ENCODE assay signal across 18 cellular contexts in genomic region chr6:111469543-111469942, GRCh38. TPM values are rescaled to one million over a fixed set of nuclear protein-coding genes. Genes with fewer than 3 reads are reported as not detected.
DNase-seq lines count a peak whose midpoint lies in the region; ATAC-seq, FAIRE-seq and TF ChIP-seq lines count a peak whose summit lies in the region.
"Had no signal": no experiment of that assay in that cellular context is flagged by ENCODE, and none has a peak within 500 bp of the region (broad histone marks: within the 10 kb centered on the region; RNA-seq: fewer than 3 reads in every experiment).

No MANE protein-coding gene starts in this region.

- TF ChIP-seq POLR2A in HepG2 (IDR thresholded peaks at IDR 0.05; ENCODE audit: insufficient read depth in 1 of 2, low read depth in 2 of 2, low read length in 2 of 2) (no peak), right lobe of liver (IDR thresholded peaks at IDR 0.05) (no peak), adrenal gland (IDR thresholded peaks at IDR 0.05) (no peak)

- no peaks in the 10 kb centered on the region for H3K27me3 ChIP-seq in HepG2 (ENCODE audit: control insufficient read depth in 1 of 2, insufficient read depth in 2 of 2, low read length in 2 of 2)
- no peaks in the 10 kb centered on the region for H3K27me3 ChIP-seq in right lobe of liver
- H3K27me3 ChIP-seq in adrenal gland = no peaks in the 10 kb centered on the region
- H3K27me3 ChIP-seq: right atrium auricular region, vagina had no signal

- H2AFZ ChIP-seq in HepG2 (ENCODE audit: low read length) = no peak overlapping the region

- intact Hi-C loops in HepG2 (cut with micrococcal nuclease; ENCODE audit: unreplicated experiment) = no loop called here
- intact Hi-C loops in right lobe of liver (cut with DNase I) = no loop called here
- intact Hi-C loops in adrenal gland (cut with DNase I) = no loop called here

- WGBS in HepG2 (ENCODE audit: low lambda C conversion rate) = 98% methylated on average over 5 of the region's 5 CpGs
- 94% methylated on average over 5 of the region's 5 CpGs for WGBS in right lobe of liver (ENCODE audit: insufficient coverage, low coverage, low lambda C conversion rate, missing lambda C conversion rate)
- 94 to 96% (median 95%) methylated on average over 3 to 5 of the region's 5 CpGs for WGBS in adrenal gland, 4 donors

- no peak for DNase-seq in HepG2 (ENCODE audit: low spot score)
- no peak for DNase-seq in right lobe of liver
- DNase-seq in chondrocyte (ENCODE audit: low spot score) = no peak
- DNase-seq in memory B cell (ENCODE audit: low spot score in 2 of 2) = no peak
- no peak for DNase-seq in adrenal gland
- no peak for DNase-seq in NK-92 (lab: John Stamatoyannopoulos, UW; ENCODE audit: unreplicated experiment)
- DNase-seq in G401 (ENCODE audit: low spot score) = no peak
- DNase-seq: activated CD4-positive, alpha-beta T cell treated with anti-CD3 and anti-CD28 coated beads for 48 hours; activated CD8-positive, alpha-beta memory T cell treated with anti-CD3 and anti-CD28 coated beads, Interleukin-2, amount 50 U/mL, for 4 hours; activated naive CD4-positive, alpha-beta T cell treated with anti-CD3 and anti-CD28 coated beads, Interleukin-2, amount 10 ng/mL, durations not matched to agents 7 days and 5 days; H9; NCI-H1436 had no signal

- TF ChIP-seq EP300 in HepG2 (IDR thresholded peaks at IDR 0.05; ENCODE audit: low read depth in 2 of 2, low read length in 2 of 2) (no peak), HepG2 (CRISPR knock-in tag; IDR thresholded peaks at IDR 0.05; ENCODE audit: borderline replicate concordance) (no peak)

- POLR2A ChIA-PET in HepG2 (lab: Yijun Ruan, JAX) = interaction anchor here (0.7 kb wide), 1 partner anchor 14 kb away, joined by 4 read pairs; the partner anchor contains the start of gene REV3L

- H3K27me3 Mint-ChIP-seq in chondrocyte (ENCODE audit: low read depth) = no peaks in the 10 kb centered on the region
- no peaks in the 10 kb centered on the region for H3K27me3 Mint-ChIP-seq in memory B cell
- H3K27me3 Mint-ChIP-seq: activated naive CD4-positive, alpha-beta T cell treated with anti-CD3 and anti-CD28 coated beads, Interleukin-2, amount 10 ng/mL, durations not matched to agents 7 days and 5 days; dendritic cell treated with granulocyte-macrophage colony-stimulating factor and Interleukin-4, amounts not matched to agents 40 ng/mL and 50 ng/mL, for 4 days; stimulated activated naive CD8-positive, alpha-beta T cell treated with anti-CD3 and anti-CD28 coated beads, Interleukin-15, Interleukin-2, amounts not matched to agents 100 ng/mL and 50 ng/mL, for 24 hours had no signal

- H3K4me1 Mint-ChIP-seq in chondrocyte (ENCODE audit: low read depth) (peaks cover 55% of the 10 kb centered on the region), memory B cell (peaks cover 20% of the 10 kb centered on the region)

- BruUV-seq in HepG2 (replicated peaks; lab: Mats Ljungman, UMichigan) = no TSS peak

- H3K4me3 ChIP-seq in HepG2 (replicated peaks in 1 of 3; ENCODE audit: insufficient read depth in 1 of 3, low read depth in 2 of 3, low read length in 3 of 3) (no peak overlapping the region), right lobe of liver (no peak overlapping the region), adrenal gland (no peak overlapping the region)
- H3K4me3 ChIP-seq: right atrium auricular region, vagina had no signal

- peaks cover 73% of the 10 kb centered on the region for H3K79me2 ChIP-seq in HepG2 (ENCODE audit: insufficient read depth, low read length)

- H3K9me3 Mint-ChIP-seq in chondrocyte (ENCODE audit: low read depth) = no peaks in the 10 kb centered on the region
- no peaks in the 10 kb centered on the region for H3K9me3 Mint-ChIP-seq in memory B cell
- H3K9me3 Mint-ChIP-seq: activated naive CD4-positive, alpha-beta T cell treated with anti-CD3 and anti-CD28 coated beads, Interleukin-2, amount 10 ng/mL, durations not matched to agents 7 days and 5 days; dendritic cell treated with granulocyte-macrophage colony-stimulating factor and Interleukin-4, amounts not matched to agents 40 ng/mL and 50 ng/mL, for 4 days; H9; neural crest cell; stimulated activated naive CD8-positive, alpha-beta T cell treated with anti-CD3 and anti-CD28 coated beads, Interleukin-15, Interleukin-2, amounts not matched to agents 100 ng/mL and 50 ng/mL, for 24 hours had no signal

- in situ Hi-C loops in HepG2 (cut with HindIII; ENCODE audit: extremely low pct_ligation_motif_present, low pct_unique_long_range_greater_than_20kb) (no loop called here), G401 (cut with HindIII; ENCODE audit: low sequenced_read_pairs) (no loop called here)

- H3K4me3 Mint-ChIP-seq in chondrocyte (ENCODE audit: unreplicated experiment) (no peak overlapping the region), memory B cell (no peak overlapping the region)
- H3K4me3 Mint-ChIP-seq: activated naive CD4-positive, alpha-beta T cell treated with anti-CD3 and anti-CD28 coated beads, Interleukin-2, amount 10 ng/mL, durations not matched to agents 7 days and 5 days; dendritic cell treated with granulocyte-macrophage colony-stimulating factor and Interleukin-4, amounts not matched to agents 40 ng/mL and 50 ng/mL, for 4 days; H9; neural crest cell; stimulated activated naive CD8-positive, alpha-beta T cell treated with anti-CD3 and anti-CD28 coated beads, Interleukin-15, Interleukin-2, amounts not matched to agents 100 ng/mL and 50 ng/mL, for 24 hours had no signal

- H3K27ac Mint-ChIP-seq in chondrocyte (ENCODE audit: unreplicated experiment) (peak overlapping the region; percentile 2), memory B cell (peak overlapping the region; percentile 49)
- H3K27ac Mint-ChIP-seq: activated naive CD4-positive, alpha-beta T cell treated with anti-CD3 and anti-CD28 coated beads, Interleukin-2, amount 10 ng/mL, durations not matched to agents 7 days and 5 days; dendritic cell treated with granulocyte-macrophage colony-stimulating factor and Interleukin-4, amounts not matched to agents 40 ng/mL and 50 ng/mL, for 4 days; H9; stimulated activated naive CD8-positive, alpha-beta T cell treated with anti-CD3 and anti-CD28 coated beads, Interleukin-15, Interleukin-2, amounts not matched to agents 100 ng/mL and 50 ng/mL, for 24 hours had no signal

- H3K27ac ChIP-seq in HepG2 (ENCODE audit: extremely low read length, insufficient read depth, low read length) (no peak overlapping the region), right lobe of liver (no peak overlapping the region), temporal lobe (ENCODE audit: low read depth, low read length) (peak overlapping the region; percentile 22), adrenal gland (no peak overlapping the region)
- H3K27ac ChIP-seq: right atrium auricular region, vagina had no signal

- no peak for FAIRE-seq in HepG2 (lab: Jason Lieb, UNC)

- ATAC-seq in HepG2 (peak; percentile 40; the same call in 2 of the 3 replicates), right lobe of liver (no peak), memory B cell (ENCODE audit: low read depth) (no peak)

- peaks cover 14% of the 10 kb centered on the region for H3K4me1 ChIP-seq in HepG2 (ENCODE audit: insufficient read depth, low read length)
- no peaks in the 10 kb centered on the region for H3K4me1 ChIP-seq in right lobe of liver
- H3K4me1 ChIP-seq in adrenal gland (replicated peaks in 1 of 2) = peaks cover 0 to 15% of the 10 kb centered on the region in 2 donors

- H3K36me3 ChIP-seq in HepG2 (replicated peaks in 1 of 2; ENCODE audit: control insufficient read depth in 1 of 2, insufficient read depth in 2 of 2, low read length in 2 of 2) (peaks cover 2 to 3% of the 10 kb centered on the region in 2 experiments; a peak in 2 of 5 replicates), right lobe of liver (no peaks in the 10 kb centered on the region), adrenal gland (replicated peaks in 1 of 2) (no peaks in the 10 kb centered on the region)
- H3K36me3 ChIP-seq: vagina had no signal

- CTCF ChIA-PET in HepG2 (lab: Yijun Ruan, JAX; ENCODE audit: low intra/inter-chr PET ratio, low total read pairs) = no interaction called here

- H3K36me3 Mint-ChIP-seq in chondrocyte (ENCODE audit: low read depth) (no peaks in the 10 kb centered on the region), memory B cell (no peaks in the 10 kb centered on the region)

- TF ChIP-seq RAD21 in HepG2 (CRISPR knock-in tag; IDR thresholded peaks at IDR 0.05) = no peak

- no peak for TF ChIP-seq CTCF in HepG2 (CRISPR knock-in tag; IDR thresholded peaks at IDR 0.05)
- no peak for TF ChIP-seq CTCF in right lobe of liver (IDR thresholded peaks at IDR 0.05)
- no peak for TF ChIP-seq CTCF in chondrocyte (IDR thresholded peaks at IDR 0.05)
- TF ChIP-seq CTCF in adrenal gland (IDR thresholded peaks at IDR 0.05) = no peak

- no peak overlapping the region for H3K9ac ChIP-seq in HepG2 (ENCODE audit: insufficient read depth, low read depth, low read length)

- no peaks in the 10 kb centered on the region for H3K9me3 ChIP-seq in HepG2 (ENCODE audit: low read length)
- H3K9me3 ChIP-seq in right lobe of liver = no peaks in the 10 kb centered on the region
- no peaks in the 10 kb centered on the region for H3K9me3 ChIP-seq in adrenal gland (replicated peaks in 1 of 3)
- H3K9me3 ChIP-seq: right atrium auricular region, vagina had no signal

- H4K20me1 ChIP-seq in HepG2 (ENCODE audit: insufficient read depth, low read length) = no peaks in the 10 kb centered on the region; the same call in 1 of the 2 replicates

- no peak overlapping the region for H3K4me2 ChIP-seq in HepG2 (ENCODE audit: low read depth, low read length)

RNA-seq across cellular contexts. Expression of gene REV3L, which starts 13.5 kb away (rescaled TPM):
- total RNA-seq in HepG2 (2016; rRNA removed; fragmentation: Illumina TruSeq; extraction: Trizol) = 31.3 and 48.0 TPM in 2 replicates
- total RNA-seq in HepG2 (2016; cell fraction: cytosol; rRNA removed; fragmentation: Illumina TruSeq; extraction: Trizol; ENCODE audit: low read depth) = 90.3 and 96.9 TPM in 2 replicates
- total RNA-seq in HepG2 (2016; cell fraction: insoluble cytoplasmic fraction; rRNA removed; fragmentation: Illumina TruSeq; extraction: Trizol) = 31.5 and 50.9 TPM in 2 replicates
- total RNA-seq in HepG2 (2016; cell fraction: membrane; rRNA removed; fragmentation: Illumina TruSeq; extraction: Trizol) = 39.0 and 57.5 TPM in 2 replicates
- 75.6 and 80.9 TPM in 2 replicates for total RNA-seq in HepG2 (2016; cell fraction: nucleus; rRNA removed; fragmentation: Illumina TruSeq; extraction: Trizol)
- 11.3 and 12.8 TPM in 2 replicates for polyA plus RNA-seq in HepG2 (2011; rRNA removed)
- polyA plus RNA-seq in HepG2 (2011; cell fraction: cytosol; rRNA removed) = 5.3 and 8.5 TPM in 2 replicates
- 7.9 and 9.3 TPM in 2 replicates for polyA plus RNA-seq in HepG2 (2011; cell fraction: nucleus; rRNA removed)
- 10.5 and 11.7 TPM in 2 replicates for polyA plus RNA-seq in HepG2 (2012)
- polyA plus RNA-seq in HepG2 (2016; cell fraction: cytosol; fragmentation: Illumina TruSeq; extraction: Trizol; ENCODE audit: low read depth) = 2.4 and 2.7 TPM in 2 replicates
- polyA plus RNA-seq in HepG2 (2016; cell fraction: insoluble cytoplasmic fraction; fragmentation: Illumina TruSeq; extraction: Trizol; ENCODE audit: low read depth) = 34.0 and 36.3 TPM in 2 replicates
- 4.3 and 5.6 TPM in 2 replicates for polyA plus RNA-seq in HepG2 (2016; cell fraction: membrane; fragmentation: Illumina TruSeq; extraction: Trizol; ENCODE audit: low read depth)
- polyA plus RNA-seq in HepG2 (2016; cell fraction: nucleus; fragmentation: Illumina TruSeq; extraction: Trizol; ENCODE audit: insufficient read depth, low read depth) = 30.6 and 34.2 TPM in 2 replicates
- 12.1 and 22.3 TPM in 2 replicates for polyA minus RNA-seq in HepG2 (2011; rRNA and poly(A)+ RNA removed; ENCODE audit: low replicate concordance)
- polyA minus RNA-seq in HepG2 (2011; cell fraction: cytosol; rRNA and poly(A)+ RNA removed) = 18.6 and 21.0 TPM in 2 replicates
- polyA minus RNA-seq in HepG2 (2011; cell fraction: nucleus; rRNA and poly(A)+ RNA removed) = 90.9 and 94.9 TPM in 2 replicates
- 10 to 100 TPM in 4 of 6 experiments, 1 to 10 TPM in 2; 9.3 to 21.4 (median 12.5) TPM for total RNA-seq in right lobe of liver
- total RNA-seq in chondrocyte = 38.0 to 60.1 TPM (median 38.0 TPM) in 3 replicates
- 93.9 TPM for total RNA-seq in temporal lobe
- 10 to 100 TPM; 24.6 to 45.7 (median 28.4) TPM for total RNA-seq in adrenal gland
- 10 to 100 TPM; 16.8 to 21.7 (median 17.2) TPM for polyA plus RNA-seq in adrenal gland
- 13.7 and 26.2 TPM in 2 replicates for total RNA-seq in G401 (2014; rRNA removed; shearing (Covaris generic))
